ENCODE assay signal across 19 cellular contexts in the genomic region with DNA sequence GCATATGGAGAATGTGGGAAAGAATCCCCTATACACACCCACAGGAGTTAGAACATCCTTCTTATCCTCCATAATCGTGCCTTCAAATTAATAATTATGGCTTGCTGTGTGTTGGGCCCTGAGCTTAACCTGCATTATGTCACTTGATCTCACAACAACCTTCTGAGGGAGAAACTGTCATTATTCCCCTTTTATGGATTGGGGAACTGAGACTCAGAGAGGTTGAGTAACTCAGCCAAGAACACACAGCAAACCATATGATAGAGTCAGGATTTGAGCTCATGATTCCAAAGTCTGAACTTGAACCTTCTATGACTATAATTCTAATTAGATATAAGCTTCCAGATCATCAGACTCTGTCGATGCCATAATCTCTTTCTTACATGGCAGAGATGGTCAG.
DNase-seq lines count a peak whose midpoint lies in the region; ATAC-seq, FAIRE-seq and TF ChIP-seq lines count a peak whose summit lies in the region.
"Had no signal": no experiment of that assay in that cellular context is flagged by ENCODE, and none has a peak within 500 bp of the region (broad histone marks: within the 10 kb centered on the region; RNA-seq: fewer than 3 reads in every experiment).

No MANE protein-coding gene starts in this region.

- TF ChIP-seq CTCF in HEK293 (tag by site-specific recombination; IDR thresholded peaks at IDR 0.05) (no peak), K562 (IDR thresholded peaks at IDR 0.05 in 2 of 3, conservative IDR thresholded peaks at IDR 0.05 in 1 of 3; ENCODE audit: insufficient read depth in 2 of 3, low read depth in 1 of 3, low read length in 3 of 3) (no peak)

- no peak overlapping the region for H3K9ac ChIP-seq in K562 (ENCODE audit: insufficient read depth in 1 of 2, low read depth in 2 of 2, low read length in 2 of 2)

- no peaks in the 10 kb centered on the region for H3K9me1 ChIP-seq in K562 (ENCODE audit: control insufficient read depth, insufficient read depth, low read length)

- no peak for TF ChIP-seq POLR2A in K562 (conservative IDR thresholded peaks at IDR 0.05)

- no peaks in the 10 kb centered on the region for H3K36me3 ChIP-seq in HEK293 (ENCODE audit: control insufficient read depth in 2 of 2, insufficient read depth in 1 of 2, low read length in 2 of 2)
- H3K36me3 ChIP-seq in K562 (ENCODE audit: control insufficient read depth, insufficient read depth, low read length): peaks cover 86% of the 10 kb centered on the region
- H3K36me3 ChIP-seq: HAP-1 had no signal

- H3K4me1 ChIP-seq in HEK293 (ENCODE audit: control insufficient read depth, insufficient read depth, low read length) (no peaks in the 10 kb centered on the region), K562 (replicated peaks in 1 of 2; ENCODE audit: control insufficient read depth in 2 of 2, insufficient read depth in 2 of 2, low read length in 2 of 2) (peaks cover 3 to 4% of the 10 kb centered on the region in 2 experiments; a peak in 2 of 5 replicates)
- H3K4me1 ChIP-seq: HAP-1 had no signal

- 94% methylated on average over 2 of the region's 2 CpGs for WGBS in K562 (ENCODE audit: insufficient coverage, low coverage, missing lambda C conversion rate)

- no peaks in the 10 kb centered on the region for H3K27me3 ChIP-seq in K562 (ENCODE audit: control insufficient read depth in 2 of 2, insufficient read depth in 2 of 2, low read length in 2 of 2)

- no peak overlapping the region for H3K27ac ChIP-seq in HEK293 (ENCODE audit: extremely low read depth, low read depth, low read length)
- H3K27ac ChIP-seq in K562 (ENCODE audit: extremely low read depth, low read depth, low read length): no peak overlapping the region
- no peak overlapping the region for H3K27ac ChIP-seq in substantia nigra (ENCODE audit: low read depth, low read length, poor library complexity, severe bottlenecking)

- CTCF ChIA-PET in HEK293 (lab: Yijun Ruan, JAX) (no interaction called here), K562 (lab: Yijun Ruan, JAX; ENCODE audit: low intra/inter-chr PET ratio) (no interaction called here)

- FAIRE-seq in K562 (lab: Jason Lieb, UNC): no peak
- FAIRE-seq: GM12891, GM18507, H54 had no signal

- peaks cover 11% of the 10 kb centered on the region for H3K4me1 Mint-ChIP-seq in T-helper 17 cell
- H3K4me1 Mint-ChIP-seq in stimulated activated effector memory CD8-positive, alpha-beta T cell treated with anti-CD3 and anti-CD28 coated beads, Interleukin-12 subunit alpha, Interleukin-12 subunit beta, amount 100 ng/mL, for 72 hours: peaks cover 31% of the 10 kb centered on the region

- POLR2A ChIA-PET in HEK293 (lab: Yijun Ruan, JAX): no interaction called here
- POLR2A ChIA-PET in K562 (lab: Yijun Ruan, JAX): interaction anchor here (0.6 to 1.2 kb wide), 2 partner anchors 8 to 241 kb away, joined by 3 read pairs; no protein-coding TSS in a partner anchor

- in situ Hi-C loops in K562 (cut with MboI): no loop called here

- no peaks in the 10 kb centered on the region for H4K20me1 ChIP-seq in K562 (replicated peaks; ENCODE audit: control insufficient read depth, insufficient read depth, low read length)

- BruUV-seq in K562 (replicated peaks; lab: Mats Ljungman, UMichigan): no TSS peak

- H3K9me3 ChIP-seq in HEK293 (ENCODE audit: control insufficient read depth, insufficient read depth, low read depth, low read length): no peaks in the 10 kb centered on the region
- H3K9me3 ChIP-seq in T-helper 17 cell (ENCODE audit: control insufficient read depth, low read length, poor library complexity, severe bottlenecking): no peaks in the 10 kb centered on the region
- H3K9me3 ChIP-seq in K562 (replicated peaks; ENCODE audit: control insufficient read depth, insufficient read depth, low read depth, low read length): no peaks in the 10 kb centered on the region
- H3K9me3 ChIP-seq: HAP-1 had no signal

- peaks cover 5% of the 10 kb centered on the region; the same call in 2 of the 3 replicates for H3K79me2 ChIP-seq in K562 (ENCODE audit: control insufficient read depth, insufficient read depth, low read length)

- H3K36me3 Mint-ChIP-seq in T-helper 17 cell (ENCODE audit: low read depth): peaks cover 7% of the 10 kb centered on the region
- peaks cover 38% of the 10 kb centered on the region for H3K36me3 Mint-ChIP-seq in stimulated activated effector memory CD8-positive, alpha-beta T cell treated with anti-CD3 and anti-CD28 coated beads, Interleukin-12 subunit alpha, Interleukin-12 subunit beta, amount 100 ng/mL, for 72 hours

- no peak overlapping the region for H3K4me3 Mint-ChIP-seq in T-helper 17 cell
- H3K4me3 Mint-ChIP-seq in stimulated activated effector memory CD8-positive, alpha-beta T cell treated with anti-CD3 and anti-CD28 coated beads, Interleukin-12 subunit alpha, Interleukin-12 subunit beta, amount 100 ng/mL, for 72 hours: no peak overlapping the region
- H3K4me3 Mint-ChIP-seq: CD4-positive, alpha-beta memory T cell; GM23338 had no signal

- no peak overlapping the region for H2AFZ ChIP-seq in K562 (ENCODE audit: low read depth, low read length)
- H2AFZ ChIP-seq: GM23338 had no signal

- peak overlapping the region; percentile 49 for H3K27ac Mint-ChIP-seq in T-helper 17 cell
- H3K27ac Mint-ChIP-seq in stimulated activated effector memory CD8-positive, alpha-beta T cell treated with anti-CD3 and anti-CD28 coated beads, Interleukin-12 subunit alpha, Interleukin-12 subunit beta, amount 100 ng/mL, for 72 hours: peak overlapping the region; percentile 35

- H3K9me3 Mint-ChIP-seq in stimulated activated effector memory CD8-positive, alpha-beta T cell treated with anti-CD3 and anti-CD28 coated beads, Interleukin-12 subunit alpha, Interleukin-12 subunit beta, amount 100 ng/mL, for 72 hours: no peaks in the 10 kb centered on the region

- no peak overlapping the region for H3K4me2 ChIP-seq in K562 (ENCODE audit: insufficient read depth, low read length)
- H3K4me2 ChIP-seq: GM23338 had no signal

- H3K4me3 ChIP-seq in HEK293 (ENCODE audit: low read depth, low read length) (no peak overlapping the region), K562 (no peak overlapping the region)
- H3K4me3 ChIP-seq: GM23338, HAP-1 had no signal

- no peaks in the 10 kb centered on the region for H3K27me3 Mint-ChIP-seq in T-helper 17 cell
- H3K27me3 Mint-ChIP-seq: CD4-positive, alpha-beta memory T cell had no signal

- intact Hi-C loops in K562 (cut with micrococcal nuclease): no loop called here

- ATAC-seq in T-helper 17 cell (no peak), K562 (no peak)
- no peak for ATAC-seq in stimulated activated effector memory CD8-positive, alpha-beta T cell treated with anti-CD3 and anti-CD28 coated beads, Interleukin-12 subunit alpha, Interleukin-12 subunit beta, amount 100 ng/mL, for 72 hours
- ATAC-seq: GM23338 had no signal

- TF ChIP-seq RAD21 in K562 (CRISPR knock-in tag; conservative IDR thresholded peaks at IDR 0.05 in 1 of 2, IDR thresholded peaks at IDR 0.05 in 1 of 2): no peak

- DNase-seq in T-helper 17 cell: no peak
- no peak for DNase-seq in K562 (ENCODE audit: extremely low read depth in 1 of 4, low spot score in 3 of 4)
- no peak for DNase-seq in stimulated activated effector memory CD8-positive, alpha-beta T cell treated with anti-CD3 and anti-CD28 coated beads, Interleukin-12 subunit alpha, Interleukin-12 subunit beta, amount 100 ng/mL, for 72 hours (ENCODE audit: low spot score in 2 of 2)
- DNase-seq in effector CD8-positive, alpha-beta T cell (lab: John Stamatoyannopoulos, UW): no peak
- DNase-seq in mesenteric fat pad (ENCODE audit: low spot score): no peak
- no peak for DNase-seq in substantia nigra (lab: John Stamatoyannopoulos, UW)
- DNase-seq: C1 segment of cervical spinal cord; Calu3; CD4-positive, alpha-beta memory T cell; COR-L47; DMS53; DMS79 treated with DMSO at 0.1 percent for 48 hours; GF-D8 had no signal

- TF ChIP-seq EP300 in K562 (IDR thresholded peaks at IDR 0.05; ENCODE audit: low read length): no peak

TF ChIP-seq in HEK293, 187 proteins besides CTCF, POLR2A, EP300 and RAD21:
- 0 out of 2 replicates have a peak, but pooled peaks have one; percentile 59 for TF ChIP-seq ZNF768 (tag by site-specific recombination; IDR thresholded peaks at IDR 0.05)
- no peak for TF ChIP-seq ZNF660 (tag by site-specific recombination; IDR thresholded peaks at IDR 0.05)

TF ChIP-seq in K562, 482 proteins besides CTCF, POLR2A, EP300 and RAD21 (continues in another document):
- TF ChIP-seq, protein P1, sequence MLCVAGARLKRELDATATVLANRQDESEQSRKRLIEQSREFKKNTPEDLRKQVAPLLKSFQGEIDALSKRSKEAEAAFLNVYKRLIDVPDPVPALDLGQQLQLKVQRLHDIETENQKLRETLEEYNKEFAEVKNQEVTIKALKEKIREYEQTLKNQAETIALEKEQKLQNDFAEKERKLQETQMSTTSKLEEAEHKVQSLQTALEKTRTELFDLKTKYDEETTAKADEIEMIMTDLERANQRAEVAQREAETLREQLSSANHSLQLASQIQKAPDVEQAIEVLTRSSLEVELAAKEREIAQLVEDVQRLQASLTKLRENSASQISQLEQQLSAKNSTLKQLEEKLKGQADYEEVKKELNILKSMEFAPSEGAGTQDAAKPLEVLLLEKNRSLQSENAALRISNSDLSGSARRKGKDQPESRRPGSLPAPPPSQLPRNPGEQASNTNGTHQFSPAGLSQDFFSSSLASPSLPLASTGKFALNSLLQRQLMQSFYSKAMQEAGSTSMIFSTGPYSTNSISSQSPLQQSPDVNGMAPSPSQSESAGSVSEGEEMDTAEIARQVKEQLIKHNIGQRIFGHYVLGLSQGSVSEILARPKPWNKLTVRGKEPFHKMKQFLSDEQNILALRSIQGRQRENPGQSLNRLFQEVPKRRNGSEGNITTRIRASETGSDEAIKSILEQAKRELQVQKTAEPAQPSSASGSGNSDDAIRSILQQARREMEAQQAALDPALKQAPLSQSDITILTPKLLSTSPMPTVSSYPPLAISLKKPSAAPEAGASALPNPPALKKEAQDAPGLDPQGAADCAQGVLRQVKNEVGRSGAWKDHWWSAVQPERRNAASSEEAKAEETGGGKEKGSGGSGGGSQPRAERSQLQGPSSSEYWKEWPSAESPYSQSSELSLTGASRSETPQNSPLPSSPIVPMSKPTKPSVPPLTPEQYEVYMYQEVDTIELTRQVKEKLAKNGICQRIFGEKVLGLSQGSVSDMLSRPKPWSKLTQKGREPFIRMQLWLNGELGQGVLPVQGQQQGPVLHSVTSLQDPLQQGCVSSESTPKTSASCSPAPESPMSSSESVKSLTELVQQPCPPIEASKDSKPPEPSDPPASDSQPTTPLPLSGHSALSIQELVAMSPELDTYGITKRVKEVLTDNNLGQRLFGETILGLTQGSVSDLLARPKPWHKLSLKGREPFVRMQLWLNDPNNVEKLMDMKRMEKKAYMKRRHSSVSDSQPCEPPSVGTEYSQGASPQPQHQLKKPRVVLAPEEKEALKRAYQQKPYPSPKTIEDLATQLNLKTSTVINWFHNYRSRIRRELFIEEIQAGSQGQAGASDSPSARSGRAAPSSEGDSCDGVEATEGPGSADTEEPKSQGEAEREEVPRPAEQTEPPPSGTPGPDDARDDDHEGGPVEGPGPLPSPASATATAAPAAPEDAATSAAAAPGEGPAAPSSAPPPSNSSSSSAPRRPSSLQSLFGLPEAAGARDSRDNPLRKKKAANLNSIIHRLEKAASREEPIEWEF (CRISPR knock-in tag; IDR thresholded peaks at IDR 0.05): no peak
